ENCODE assay signal across 30 cellular contexts in genomic region chr9:130207241-130207992, GRCh38. TPM values are rescaled to one million over a fixed set of nuclear protein-coding genes. Genes with fewer than 3 reads are reported as not detected.
A peak's percentile ranks its signal among the peaks of the same experiment; 100 is the strongest.
DNase-seq lines count a peak whose midpoint lies in the region; ATAC-seq and TF ChIP-seq lines count a peak whose summit lies in the region.
"Had no signal": no experiment of that assay in that cellular context is flagged by ENCODE, and none has a peak within 500 bp of the region (broad histone marks: within the 10 kb centered on the region; RNA-seq: fewer than 3 reads in every experiment).

No MANE protein-coding gene starts in this region.

- 0 out of 2 replicates have a peak overlapping the region, but pooled peaks have one; percentile 29 for H3K27ac Mint-ChIP-seq in WTC11
- H3K27ac Mint-ChIP-seq: natural killer cell treated with Interleukin-12 subunit alpha and Interleukin-12 subunit beta and Interleukin-15 and Interleukin-18, amount 100 ng/mL, for 72 hours had no signal

- H3K4me3 ChIP-seq in esophagus (ENCODE audit: low read depth in 1 of 2, low read length in 2 of 2) (no peak overlapping the region), osteoblast (ENCODE audit: insufficient read depth, low read length) (no peak overlapping the region), transverse colon (no peak overlapping the region), MM.1S (ENCODE audit: low read length) (no peak overlapping the region)
- H3K4me3 ChIP-seq: BLaER1 treated with 17β-estradiol and CSF1 and Interleukin-3, amounts not matched to agents 10 nM and 100 nM; hepatocyte; left lung; SJSA1 had no signal

- DNase-seq in WTC11 (ENCODE audit: low spot score) (no peak), osteoblast (ENCODE audit: insufficient read length, low spot score, missing footprints) (peak; percentile 60), transverse colon (no peak), MM.1S (no peak)
- DNase-seq: activated CD4-positive, alpha-beta T cell treated with anti-CD3 and anti-CD28 coated beads for 4 hours; activated CD8-positive, alpha-beta memory T cell treated with anti-CD3 and anti-CD28 coated beads for 24 hours; activated gamma-delta T cell treated with Interleukin-2 at 50 U/mL for 16 hours; activated T-cell treated with anti-CD3 and anti-CD28 coated beads, Interleukin-2, amount 50 U/mL, for 1 hour; Caco-2; DMS79 treated with DMSO at 0.1 percent for 48 hours; foreskin fibroblast; Kasumi-1; midbrain; NCI-H1694 treated with DMSO at 0.1 percent for 48 hours; NCI-H2171; NCI-H524; stimulated activated CD8-positive, alpha-beta memory T cell treated with anti-CD3 and anti-CD28 coated beads, Interleukin-4, amount 100 ng/mL, for 48 hours had no signal

- H3K79me2 ChIP-seq in osteoblast (ENCODE audit: insufficient read depth, low read length) (peaks cover 71% of the 10 kb centered on the region), MM.1S (ENCODE audit: low read length) (no peaks in the 10 kb centered on the region)
- H3K79me2 ChIP-seq: hepatocyte had no signal

- H3K9me2 ChIP-seq in MM.1S (replicated peaks; ENCODE audit: insufficient read depth, low read length) = no peaks in the 10 kb centered on the region

- H3K4me3 Mint-ChIP-seq in WTC11 = no peak overlapping the region
- H3K4me3 Mint-ChIP-seq: natural killer cell treated with Interleukin-12 subunit alpha and Interleukin-12 subunit beta and Interleukin-15 and Interleukin-18, amount 100 ng/mL, for 72 hours had no signal

- H3K4me1 Mint-ChIP-seq in WTC11 = peaks cover 36% of the 10 kb centered on the region

- H4K20me1 ChIP-seq in osteoblast (ENCODE audit: insufficient read depth, low read length) (peaks cover 29% of the 10 kb centered on the region), MM.1S (ENCODE audit: insufficient read depth, low read length) (no peaks in the 10 kb centered on the region)

- POLR2A ChIA-PET in WTC11 (lab: Charles Lee) = no interaction called here

- no peak overlapping the region for H2AFZ ChIP-seq in osteoblast (ENCODE audit: low read length)
- H2AFZ ChIP-seq in MM.1S (ENCODE audit: low read length) = no peak overlapping the region
- H2AFZ ChIP-seq: hepatocyte had no signal

- no peak for TF ChIP-seq POLR2A in transverse colon (IDR thresholded peaks at IDR 0.05)

- H3K27me3 Mint-ChIP-seq in WTC11 (ENCODE audit: low read depth) = no peaks in the 10 kb centered on the region
- H3K27me3 Mint-ChIP-seq: natural killer cell treated with Interleukin-12 subunit alpha and Interleukin-12 subunit beta and Interleukin-15 and Interleukin-18, amount 100 ng/mL, for 72 hours had no signal

- 59 to 64% methylated on average over 17 of the region's 17 CpGs for WGBS in esophagus, 2 donors
- WGBS in transverse colon (ENCODE audit: low coverage in 1 of 2), 2 donors = 80 to 82% methylated on average over 2 to 17 of the region's 17 CpGs

- H3K36me3 ChIP-seq in esophagus (ENCODE audit: control insufficient read depth in 2 of 2, insufficient read depth in 2 of 2, low read length in 1 of 2) (peaks cover 0 to 2% of the 10 kb centered on the region in 2 donors), osteoblast (ENCODE audit: insufficient read depth, low read length) (peaks cover 5% of the 10 kb centered on the region), transverse colon (no peaks in the 10 kb centered on the region), MM.1S (replicated peaks; ENCODE audit: insufficient read depth, low read length) (no peaks in the 10 kb centered on the region)
- H3K36me3 ChIP-seq: left lung had no signal

- H3K27me3 ChIP-seq in esophagus (ENCODE audit: control insufficient read depth in 1 of 2, insufficient read depth in 2 of 2, low read length in 2 of 2) (no peaks in the 10 kb centered on the region), osteoblast (ENCODE audit: insufficient read depth, low read length) (no peaks in the 10 kb centered on the region), transverse colon (no peaks in the 10 kb centered on the region), MM.1S (replicated peaks; ENCODE audit: insufficient read depth, low read length) (peaks cover 89% of the 10 kb centered on the region)
- H3K27me3 ChIP-seq: BLaER1 treated with 17β-estradiol and CSF1 and Interleukin-3, amounts not matched to agents 10 nM and 100 nM; hepatocyte; left lung; SJSA1 had no signal

- H3K9me3 ChIP-seq in esophagus (ENCODE audit: control insufficient read depth in 2 of 2, insufficient read depth in 1 of 2, low read depth in 1 of 2, low read length in 1 of 2) = no peaks in the 10 kb centered on the region
- H3K9me3 ChIP-seq in osteoblast (ENCODE audit: low read depth, low read length) = no peaks in the 10 kb centered on the region
- no peaks in the 10 kb centered on the region for H3K9me3 ChIP-seq in transverse colon
- H3K9me3 ChIP-seq in MM.1S (replicated peaks; ENCODE audit: insufficient read depth, low read length) = no peaks in the 10 kb centered on the region
- H3K9me3 ChIP-seq: BLaER1 treated with 17β-estradiol and CSF1 and Interleukin-3, amounts not matched to agents 10 nM and 100 nM; Caco-2; left lung; SJSA1 had no signal

- CTCF ChIA-PET in WTC11 (lab: Charles Lee) = interaction anchor here (0.7 to 0.8 kb wide), 3 partner anchors 10 to 35 kb away, joined by 3 to 4 read pairs (median 3); no protein-coding TSS in a partner anchor

- intact Hi-C loops in transverse colon (cut with DNase I; ENCODE audit: low total_unique reads) = no loop called here

- H3K9ac ChIP-seq in MM.1S (ENCODE audit: low read length) = no peak overlapping the region

- in situ Hi-C loops in transverse colon (cut with MboI; ENCODE audit: low pct_ligation_motif_present in 1 of 4, low pct_unique_long_range_greater_than_20kb in 1 of 4, low sequenced_read_pairs in 3 of 4) = no loop called here

- TF ChIP-seq CTCF in WTC11 (IDR thresholded peaks at IDR 0.05) (no peak), osteoblast (IDR thresholded peaks at IDR 0.05; ENCODE audit: extremely low read depth, low read depth, low read length) (no peak), transverse colon (IDR thresholded peaks at IDR 0.05) (no peak), MM.1S (IDR thresholded peaks at IDR 0.05; ENCODE audit: low read length) (no peak)

- H3K4me2 ChIP-seq in osteoblast (ENCODE audit: insufficient read depth, low read length) (no peak overlapping the region), MM.1S (ENCODE audit: low read depth, low read length) (no peak overlapping the region)
- H3K4me2 ChIP-seq: hepatocyte had no signal

- no peak for TF ChIP-seq EP300 in transverse colon (IDR thresholded peaks at IDR 0.05; ENCODE audit: low read depth)

- H3K27ac ChIP-seq in esophagus (ENCODE audit: low read depth in 2 of 2, low read length in 1 of 2) = peak overlapping the region; percentile 56 to 78
- no peak overlapping the region for H3K27ac ChIP-seq in osteoblast (ENCODE audit: low read depth, low read length)
- peak overlapping the region; percentile 5 to 76 (median 68) for H3K27ac ChIP-seq in transverse colon
- H3K27ac ChIP-seq in MM.1S (ENCODE audit: low read length) = no peak overlapping the region
- H3K27ac ChIP-seq: epithelial cell of prostate, hepatocyte, left lung, SJSA1 had no signal

- H3F3A ChIP-seq in MM.1S (ENCODE audit: insufficient read depth, low read length) = no peaks in the 10 kb centered on the region

- H3K4me1 ChIP-seq in esophagus (ENCODE audit: control insufficient read depth in 2 of 2, insufficient read depth in 2 of 2, low read length in 1 of 2) = peaks cover 3 to 8% of the 10 kb centered on the region in 2 donors
- H3K4me1 ChIP-seq in osteoblast (ENCODE audit: insufficient read depth, low read length) = peaks cover 7% of the 10 kb centered on the region
- H3K4me1 ChIP-seq in transverse colon = peaks cover 0 to 3% (median 0%) of the 10 kb centered on the region in 4 donors
- no peaks in the 10 kb centered on the region for H3K4me1 ChIP-seq in MM.1S (ENCODE audit: low read length)
- H3K4me1 ChIP-seq: Caco-2, left lung, SJSA1 had no signal

- ATAC-seq in WTC11 = no peak
- ATAC-seq in HG03469 (IDR thresholded peaks at IDR 0.05; ENCODE audit: unreplicated experiment) = no peak
- no peak for ATAC-seq in HG02852 (IDR thresholded peaks at IDR 0.05; ENCODE audit: unreplicated experiment)
- ATAC-seq: HCT116, HepG2, left lung, Panc1 had no signal

- no peaks in the 10 kb centered on the region for H3K9me3 Mint-ChIP-seq in WTC11
- H3K9me3 Mint-ChIP-seq: natural killer cell treated with Interleukin-12 subunit alpha and Interleukin-12 subunit beta and Interleukin-15 and Interleukin-18, amount 100 ng/mL, for 72 hours had no signal

- no peaks in the 10 kb centered on the region for H3K36me3 Mint-ChIP-seq in WTC11
- H3K36me3 Mint-ChIP-seq: natural killer cell treated with Interleukin-12 subunit alpha and Interleukin-12 subunit beta and Interleukin-15 and Interleukin-18, amount 100 ng/mL, for 72 hours had no signal

TF ChIP-seq in WTC11, 78 proteins besides CTCF, POLR2A, EP300 and RAD21 (continues in another document):
- no peak for TF ChIP-seq ZNF263 (CRISPR knock-in tag; IDR thresholded peaks at IDR 0.05; ENCODE audit: low read depth)
- TF ChIP-seq ELF4 (CRISPR knock-in tag; IDR thresholded peaks at IDR 0.05; ENCODE audit: low read depth) = no peak
- no peak for TF ChIP-seq TEAD1 (CRISPR knock-in tag; IDR thresholded peaks at IDR 0.05)

RNA-seq across cellular contexts. Expression of gene NCS1, which starts 35.2 kb away (rescaled TPM):
- total RNA-seq in WTC11 (2021) (31.8 to 32.6 TPM (median 32.4 TPM) in 3 replicates), osteoblast (43.0 and 49.9 TPM in 2 replicates), transverse colon (10 to 100 TPM; 11.9 to 66.5 (median 25.9) TPM)
- 10 to 100 TPM; 12.8 to 16.4 TPM for polyA plus RNA-seq in esophagus

RNA-seq across cellular contexts. Expression of gene HMCN2, which starts 58.1 kb away (rescaled TPM):
- 5.6 to 12.4 TPM (median 10.8 TPM) in 3 replicates for total RNA-seq in WTC11 (2021)
- polyA plus RNA-seq in esophagus = 1 to 10 TPM; 4.1 to 4.8 TPM
- under 0.01 TPM in 2 replicates for total RNA-seq in osteoblast
- total RNA-seq in transverse colon = 10 to 100 TPM in 3 of 4 donors, 1 to 10 TPM in 1; 7.8 to 40.0 (median 15.2) TPM
- total RNA-seq: natural killer cell treated with Interleukin-12 subunit alpha and Interleukin-12 subunit beta and Interleukin-15 and Interleukin-18, amount 100 ng/mL, for 72 hours; T-helper 1 cell treated with Interleukin-12 subunit alpha and Interleukin-12 subunit beta and Interleukin-4 antibody, amounts not matched to agents 30 ng/mL and 1 ng/mL, for 36 hours had no signal
- polyA plus RNA-seq: HepG2 had no signal

Comparison
In these comparisons a context has a peak if more than half of its experiments do, and no peak if none do; other contexts are left out.
1. H3K27ac ChIP-seq: peak in esophagus (2 of 2) and transverse colon (4 of 4); none in osteoblast (single experiment) and MM.1S (single experiment).